24 cellular contexts compared by ENCODE assay signal in genomic region chr22:24051568-24051967, GRCh38.
DNase-seq lines count a peak whose midpoint lies in the region; ATAC-seq and TF ChIP-seq lines count a peak whose summit lies in the region.
"Had no signal": no experiment of that assay in that cellular context is flagged by ENCODE, and none has a peak within 500 bp of the region (broad histone marks: within the 10 kb centered on the region; RNA-seq: fewer than 3 reads in every experiment).

No MANE protein-coding gene starts in this region.

- peak overlapping the region; percentile 1 for H3K27ac Mint-ChIP-seq in dendritic cell treated with granulocyte-macrophage colony-stimulating factor and Interleukin-4, amounts not matched to agents 40 ng/mL and 50 ng/mL, for 4 days
- H3K27ac Mint-ChIP-seq: activated CD4-positive, alpha-beta memory T cell treated with anti-CD3 and anti-CD28 coated beads, Interleukin-2, amount 10 ng/mL, durations not matched to agents 7 days and 5 days; activated naive CD8-positive, alpha-beta T cell; T-helper 1 cell treated with Interleukin-12 subunit alpha and Interleukin-12 subunit beta and Interleukin-4 antibody, amounts not matched to agents 30 μg/mL and 1 μg/mL, for 36 hours had no signal

- no peak for TF ChIP-seq CTCF in MM.1S (IDR thresholded peaks at IDR 0.05; ENCODE audit: low read length)

- H3K9me3 Mint-ChIP-seq in dendritic cell treated with granulocyte-macrophage colony-stimulating factor and Interleukin-4, amounts not matched to agents 40 ng/mL and 50 ng/mL, for 4 days: no peaks in the 10 kb centered on the region
- H3K9me3 Mint-ChIP-seq: activated CD4-positive, alpha-beta memory T cell treated with anti-CD3 and anti-CD28 coated beads, Interleukin-2, amount 10 ng/mL, durations not matched to agents 7 days and 5 days; activated T-cell treated with anti-CD3 and anti-CD28 coated beads, Interleukin-2, amount 50 U/mL, for 24 hours; CD4-positive, CD25-positive, alpha-beta regulatory T cell; T-helper 1 cell treated with Interleukin-12 subunit alpha and Interleukin-12 subunit beta and Interleukin-4 antibody, amounts not matched to agents 30 μg/mL and 1 μg/mL, for 36 hours had no signal

- no peaks in the 10 kb centered on the region for H4K20me1 ChIP-seq in MM.1S (ENCODE audit: insufficient read depth, low read length)

- no peak overlapping the region for H3K4me3 Mint-ChIP-seq in dendritic cell treated with granulocyte-macrophage colony-stimulating factor and Interleukin-4, amounts not matched to agents 40 ng/mL and 50 ng/mL, for 4 days
- H3K4me3 Mint-ChIP-seq: activated CD4-positive, alpha-beta memory T cell treated with anti-CD3 and anti-CD28 coated beads, Interleukin-2, amount 10 ng/mL, durations not matched to agents 7 days and 5 days; activated naive CD8-positive, alpha-beta T cell; activated T-cell treated with anti-CD3 and anti-CD28 coated beads, Interleukin-2, amount 50 U/mL, for 24 hours; CD4-positive, CD25-positive, alpha-beta regulatory T cell; T-helper 1 cell treated with Interleukin-12 subunit alpha and Interleukin-12 subunit beta and Interleukin-4 antibody, amounts not matched to agents 30 μg/mL and 1 μg/mL, for 36 hours had no signal

- no peaks in the 10 kb centered on the region for H3K9me2 ChIP-seq in MM.1S (replicated peaks; ENCODE audit: insufficient read depth, low read length)

- H3K4me2 ChIP-seq in MM.1S (ENCODE audit: low read depth, low read length): no peak overlapping the region

- peak overlapping the region in 1 of 2 donors; percentile 4 for H3K9ac ChIP-seq in stomach smooth muscle (ENCODE audit: low read length in 2 of 2)
- H3K9ac ChIP-seq in MM.1S (ENCODE audit: low read length): no peak overlapping the region

- H3K4me1 Mint-ChIP-seq in dendritic cell treated with granulocyte-macrophage colony-stimulating factor and Interleukin-4, amounts not matched to agents 40 ng/mL and 50 ng/mL, for 4 days (ENCODE audit: low read depth): peaks cover 20% of the 10 kb centered on the region
- H3K4me1 Mint-ChIP-seq: activated CD4-positive, alpha-beta memory T cell treated with anti-CD3 and anti-CD28 coated beads, Interleukin-2, amount 10 ng/mL, durations not matched to agents 7 days and 5 days had no signal

- peaks cover 94% of the 10 kb centered on the region for H3K36me3 Mint-ChIP-seq in dendritic cell treated with granulocyte-macrophage colony-stimulating factor and Interleukin-4, amounts not matched to agents 40 ng/mL and 50 ng/mL, for 4 days (ENCODE audit: low read depth)

- no peaks in the 10 kb centered on the region for H3K79me2 ChIP-seq in MM.1S (ENCODE audit: low read length)

- H3K36me3 ChIP-seq in stomach smooth muscle (ENCODE audit: control insufficient read depth in 2 of 2, insufficient read depth in 2 of 2, low read length in 2 of 2) (peaks cover 46 to 56% of the 10 kb centered on the region in 2 donors), MM.1S (replicated peaks; ENCODE audit: insufficient read depth, low read length) (no peaks in the 10 kb centered on the region)
- H3K36me3 ChIP-seq: uterus had no signal

- H3K9me3 ChIP-seq in stomach smooth muscle (ENCODE audit: control insufficient read depth in 2 of 2, low read length in 2 of 2): no peaks in the 10 kb centered on the region
- no peaks in the 10 kb centered on the region for H3K9me3 ChIP-seq in MM.1S (replicated peaks; ENCODE audit: insufficient read depth, low read length)
- H3K9me3 ChIP-seq: body of pancreas, neutrophil, SJCRH30, uterus had no signal

- H2AFZ ChIP-seq in MM.1S (ENCODE audit: low read length): no peak overlapping the region

- no peaks in the 10 kb centered on the region for H3K27me3 Mint-ChIP-seq in dendritic cell treated with granulocyte-macrophage colony-stimulating factor and Interleukin-4, amounts not matched to agents 40 ng/mL and 50 ng/mL, for 4 days
- H3K27me3 Mint-ChIP-seq: activated CD4-positive, alpha-beta memory T cell treated with anti-CD3 and anti-CD28 coated beads, Interleukin-2, amount 10 ng/mL, durations not matched to agents 7 days and 5 days; activated naive CD8-positive, alpha-beta T cell; activated T-cell treated with anti-CD3 and anti-CD28 coated beads, Interleukin-2, amount 50 U/mL, for 24 hours; CD4-positive, CD25-positive, alpha-beta regulatory T cell had no signal

- ATAC-seq in HG03439 (IDR thresholded peaks at IDR 0.05; ENCODE audit: unreplicated experiment): no peak
- ATAC-seq in HG03280 (IDR thresholded peaks at IDR 0.05; ENCODE audit: unreplicated experiment): no peak
- ATAC-seq: body of pancreas, HepG2 had no signal

- no peaks in the 10 kb centered on the region for H3F3A ChIP-seq in MM.1S (ENCODE audit: insufficient read depth, low read length)

- intact Hi-C loops in dendritic cell treated with granulocyte-macrophage colony-stimulating factor and Interleukin-4, amounts not matched to agents 40 ng/mL and 50 ng/mL, for 4 days (cut with micrococcal nuclease): no loop called here

- DNase-seq in Ammon's horn (ENCODE audit: low spot score): peak; percentile 19
- DNase-seq in hepatic stellate cell (ENCODE audit: low spot score): peak; percentile 39
- DNase-seq in GM19238 (ENCODE audit: insufficient read length, low spot score): no peak
- no peak for DNase-seq in MM.1S
- DNase-seq: activated CD4-positive, alpha-beta memory T cell treated with anti-CD3 and anti-CD28 coated beads, Interleukin-2, amount 10 ng/mL, durations not matched to agents 7 days and 5 days; activated T-cell treated with anti-CD3 and anti-CD28 coated beads, Interleukin-2, amount 50 U/mL, for 24 hours; body of pancreas; CD4-positive, CD25-positive, alpha-beta regulatory T cell; cortex of kidney; GDM1; NCI-H774; retina; SJCRH30; stimulated activated naive CD4-positive, alpha-beta T cell treated with Interleukin-2 at 50 U/mL for 16 hours; uterus had no signal

- H3K4me1 ChIP-seq in stomach smooth muscle (ENCODE audit: control insufficient read depth, insufficient read depth, low read length) (peaks cover 2% of the 10 kb centered on the region), MM.1S (ENCODE audit: low read length) (peaks cover 10% of the 10 kb centered on the region)
- H3K4me1 ChIP-seq: body of pancreas, SJCRH30, uterus had no signal

- H3K27me3 ChIP-seq in stomach smooth muscle (ENCODE audit: control insufficient read depth in 1 of 2, insufficient read depth in 2 of 2, low read length in 2 of 2) (no peaks in the 10 kb centered on the region), MM.1S (replicated peaks; ENCODE audit: insufficient read depth, low read length) (no peaks in the 10 kb centered on the region)
- H3K27me3 ChIP-seq: body of pancreas, neutrophil, SJCRH30, uterus had no signal

- no peak overlapping the region for H3K4me3 ChIP-seq in stomach smooth muscle (ENCODE audit: low read length in 2 of 2)
- no peak overlapping the region for H3K4me3 ChIP-seq in MM.1S (ENCODE audit: low read length)
- H3K4me3 ChIP-seq: body of pancreas, SJCRH30, uterus had no signal

- H3K27ac ChIP-seq in stomach smooth muscle (ENCODE audit: low read length): peak overlapping the region; percentile 24
- no peak overlapping the region for H3K27ac ChIP-seq in MM.1S (ENCODE audit: low read length)
- H3K27ac ChIP-seq: body of pancreas, neutrophil, SJCRH30, uterus, VCaP had no signal

Comparison
In these comparisons a context has a peak if more than half of its experiments do, and no peak if none do; other contexts are left out.
1. DNase-seq: peak in Ammon's horn (single experiment) and hepatic stellate cell (single experiment); none in GM19238 (single experiment) and MM.1S (single experiment).